In the genomic region with DNA sequence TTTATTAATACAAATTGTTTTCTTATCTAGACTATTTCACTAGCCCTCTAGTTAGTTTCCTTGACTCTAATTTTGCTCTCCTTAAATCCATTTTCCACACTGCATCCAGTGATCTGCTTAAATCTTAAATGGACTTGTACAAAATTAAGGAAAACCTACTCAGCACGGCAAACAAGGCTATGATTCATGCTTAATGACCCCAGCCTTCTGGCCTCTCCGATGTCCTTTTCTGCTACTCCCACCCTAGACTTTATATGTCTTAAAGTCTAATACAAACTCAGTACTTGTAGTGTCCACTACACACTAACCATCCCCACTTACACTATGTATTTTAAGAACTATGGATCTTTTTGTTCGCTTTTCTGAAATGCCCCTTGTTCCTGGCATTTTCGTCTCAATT, we compare ENCODE assay signal across 8 cellular contexts. TPM values are rescaled to one million over a fixed set of nuclear protein-coding genes. Genes with fewer than 3 reads are reported as not detected.
A peak's percentile ranks its signal among the peaks of the same experiment; 100 is the strongest.
DNase-seq lines count a peak whose midpoint lies in the region; ATAC-seq and TF ChIP-seq lines count a peak whose summit lies in the region.

No MANE protein-coding gene starts in this region.

- peak overlapping the region in 10 of 12 donors; percentile 63 to 98 (median 80) for H3K4me3 ChIP-seq in heart left ventricle
- H3K4me3 ChIP-seq in urinary bladder (ENCODE audit: low read depth, low read length) = peak overlapping the region; percentile 35

- 47 to 56% (median 47%) methylated on average over 4 of the region's 4 CpGs for WGBS in heart left ventricle, 4 donors
- WGBS in urinary bladder = 29% methylated on average over 4 of the region's 4 CpGs

- DNase-seq in heart left ventricle = no peak
- no peak for DNase-seq in Right ventricle myocardium superior
- no peak for DNase-seq in activated T-helper 2 cell treated with anti-CD3 and anti-CD28 coated beads, Interferon-gamma antibody, Interleukin-2, Interleukin-4, amounts not matched to agents 10 μg/mL and 5 μg/mL and 100 μg/mL, durations not matched to agents 14 hours and 24 hours and 36 hours (ENCODE audit: low spot score)
- peak; percentile 11 for DNase-seq in kidney glomerular epithelial cell (lab: John Stamatoyannopoulos, UW)
- DNase-seq in CD1c-positive myeloid dendritic cell (ENCODE audit: extremely low spot score) = no peak
- DNase-seq in NCI-H128 (lab: John Stamatoyannopoulos, UW; ENCODE audit: unreplicated experiment) = no peak

- no peaks in the 10 kb centered on the region for H3K27me3 Mint-ChIP-seq in activated T-helper 2 cell treated with anti-CD3 and anti-CD28 coated beads, Interferon-gamma antibody, Interleukin-2, Interleukin-4, amounts not matched to agents 10 μg/mL and 5 μg/mL and 100 μg/mL, durations not matched to agents 14 hours and 24 hours and 36 hours (ENCODE audit: low read depth)

- H3K36me3 ChIP-seq in heart left ventricle (peaks cover 0 to 8% (median 0%) of the 10 kb centered on the region in 9 donors), urinary bladder (ENCODE audit: insufficient read depth) (no peaks in the 10 kb centered on the region)

- peaks cover 62% of the 10 kb centered on the region for H3K36me3 Mint-ChIP-seq in activated T-helper 2 cell treated with anti-CD3 and anti-CD28 coated beads, Interferon-gamma antibody, Interleukin-2, Interleukin-4, amounts not matched to agents 10 μg/mL and 5 μg/mL and 100 μg/mL, durations not matched to agents 14 hours and 24 hours and 36 hours (ENCODE audit: low read depth)

- H3K27ac Mint-ChIP-seq in activated T-helper 2 cell treated with anti-CD3 and anti-CD28 coated beads, Interferon-gamma antibody, Interleukin-2, Interleukin-4, amounts not matched to agents 10 μg/mL and 5 μg/mL and 100 μg/mL, durations not matched to agents 14 hours and 24 hours and 36 hours = peak overlapping the region; percentile 61

- intact Hi-C loops in heart left ventricle (cut with DNase I) (loop anchor here in 4 of 10 donors (2.0 to 10.0 kb wide), 4 partner anchors 96 to 103 kb away; a partner anchor contains a TSS), Right ventricle myocardium superior (cut with DNase I) (no loop called here)
- intact Hi-C loops in activated T-helper 2 cell treated with anti-CD3 and anti-CD28 coated beads, Interferon-gamma antibody, Interleukin-2, Interleukin-4, amounts not matched to agents 10 μg/mL and 5 μg/mL and 100 μg/mL, durations not matched to agents 14 hours and 24 hours and 36 hours (cut with micrococcal nuclease) = no loop called here

- H3K9me3 Mint-ChIP-seq in activated T-helper 2 cell treated with anti-CD3 and anti-CD28 coated beads, Interferon-gamma antibody, Interleukin-2, Interleukin-4, amounts not matched to agents 10 μg/mL and 5 μg/mL and 100 μg/mL, durations not matched to agents 14 hours and 24 hours and 36 hours = peaks cover 5% of the 10 kb centered on the region

- peak overlapping the region; percentile 97 for H3K4me3 Mint-ChIP-seq in activated T-helper 2 cell treated with anti-CD3 and anti-CD28 coated beads, Interferon-gamma antibody, Interleukin-2, Interleukin-4, amounts not matched to agents 10 μg/mL and 5 μg/mL and 100 μg/mL, durations not matched to agents 14 hours and 24 hours and 36 hours (ENCODE audit: low read depth)

- TF ChIP-seq CTCF in heart left ventricle (IDR thresholded peaks at IDR 0.05) = no peak

- H3K4me1 ChIP-seq in heart left ventricle (peaks cover 0 to 42% (median 30%) of the 10 kb centered on the region in 12 donors), urinary bladder (ENCODE audit: insufficient read depth) (no peaks in the 10 kb centered on the region)

- H3K4me1 Mint-ChIP-seq in activated T-helper 2 cell treated with anti-CD3 and anti-CD28 coated beads, Interferon-gamma antibody, Interleukin-2, Interleukin-4, amounts not matched to agents 10 μg/mL and 5 μg/mL and 100 μg/mL, durations not matched to agents 14 hours and 24 hours and 36 hours (ENCODE audit: low read depth) = peaks cover 51% of the 10 kb centered on the region

- no peak for TF ChIP-seq POLR2A in heart left ventricle (IDR thresholded peaks at IDR 0.05)

- ATAC-seq in heart left ventricle (no peak), Right ventricle myocardium superior (ENCODE audit: poor library complexity) (no peak), GM21723 (IDR thresholded peaks at IDR 0.05; ENCODE audit: unreplicated experiment) (no peak)

- H3K27ac ChIP-seq in heart left ventricle (no peak overlapping the region), urinary bladder (ENCODE audit: low read depth) (no peak overlapping the region)

- no peaks in the 10 kb centered on the region for H3K27me3 ChIP-seq in heart left ventricle

- H3K9me3 ChIP-seq in heart left ventricle = peaks cover 0 to 3% (median 0%) of the 10 kb centered on the region in 12 donors

RNA-seq across cellular contexts. Expression of a gene that starts 2.2 kb away (rescaled TPM):
- total RNA-seq in heart left ventricle (10 to 100 TPM; 36.5 to 95.3 (median 55.0) TPM), Right ventricle myocardium superior (57.1 TPM), urinary bladder (72.3 TPM)
- polyA plus RNA-seq in heart left ventricle (10 to 100 TPM in 1 of 2 donors, 1 to 10 TPM in 1; 9.2 to 68.8 TPM), urinary bladder (31.5 TPM)
- 58.6 and 60.4 TPM in 2 replicates for total RNA-seq in activated T-helper 2 cell treated with anti-CD3 and anti-CD28 coated beads, Interferon-gamma antibody, Interleukin-2, Interleukin-4, amounts not matched to agents 10 μg/mL and 5 μg/mL and 100 μg/mL, durations not matched to agents 14 hours and 24 hours and 36 hours

RNA-seq across cellular contexts. Expression of a gene that starts 2.5 kb away (rescaled TPM):
- total RNA-seq in heart left ventricle = 1 to 10 TPM; 1.9 to 8.9 (median 4.2) TPM
- polyA plus RNA-seq in heart left ventricle = 1 to 10 TPM; 1.7 to 2.5 TPM
- 2.4 TPM for total RNA-seq in Right ventricle myocardium superior
- 20.1 and 22.9 TPM in 2 replicates for total RNA-seq in activated T-helper 2 cell treated with anti-CD3 and anti-CD28 coated beads, Interferon-gamma antibody, Interleukin-2, Interleukin-4, amounts not matched to agents 10 μg/mL and 5 μg/mL and 100 μg/mL, durations not matched to agents 14 hours and 24 hours and 36 hours
- 16.7 TPM for total RNA-seq in urinary bladder
- polyA plus RNA-seq in urinary bladder = 2.2 TPM
